Comparison of ENCODE assay signal across 4 cellular contexts in genomic region chr12:105683836-105684235, GRCh38.
TF ChIP-seq lines count a peak whose summit lies in the region.

No MANE protein-coding gene starts in this region.

TF ChIP-seq in A549, 52 proteins besides CTCF, POLR2A, EP300 and RAD21:
- peak; percentile 82 for TF ChIP-seq MAFK (IDR thresholded peaks at IDR 0.05; ENCODE audit: partially characterized antibody)

TF ChIP-seq in IMR-90, 13 proteins besides CTCF, POLR2A, EP300 and RAD21:
- TF ChIP-seq MAFK (IDR thresholded peaks at IDR 0.05; ENCODE audit: low read depth, low read length), result peak; percentile 49

TF ChIP-seq in K562, 482 proteins besides CTCF, POLR2A, EP300 and RAD21:
- TF ChIP-seq C11orf30 (IDR thresholded peaks at IDR 0.05; ENCODE audit: low read depth) (peak; percentile 34; the same call in 1 of the 2 replicates), MAFG (tag; conservative IDR thresholded peaks at IDR 0.05) (peak; percentile 47; the same call in 1 of the 2 replicates)

TF ChIP-seq in HepG2, 621 proteins besides CTCF, POLR2A, EP300 and RAD21:
- peak; percentile 63 for TF ChIP-seq MAFF (IDR thresholded peaks at IDR 0.05; ENCODE audit: low read depth, low read length)
- TF ChIP-seq MAFK (conservative IDR thresholded peaks at IDR 0.05 in 1 of 2, IDR thresholded peaks at IDR 0.05 in 1 of 2; ENCODE audit: low read length in 2 of 2), result peak; percentile 68 to 80
